In the genomic region with DNA sequence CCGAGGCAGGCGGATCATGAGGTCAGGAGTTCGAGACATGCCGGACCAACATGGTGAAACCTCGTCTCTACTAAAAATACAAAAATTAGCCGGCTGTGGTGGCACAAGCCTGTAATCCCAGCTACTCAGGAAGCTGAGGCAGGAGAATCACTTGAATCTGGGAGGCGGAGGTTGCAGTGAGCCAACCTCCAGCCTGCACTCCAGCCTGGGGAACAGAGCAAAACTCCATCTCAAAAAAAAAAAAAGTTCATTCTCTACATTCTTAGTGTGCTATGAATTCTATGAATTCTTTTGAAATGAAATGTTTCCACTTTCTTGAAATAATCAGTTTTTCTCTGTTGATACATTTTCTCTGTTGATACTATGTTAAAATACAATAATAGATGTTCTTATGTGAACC, we compare ENCODE assay signal across 10 cellular contexts. TPM values are rescaled to one million over a fixed set of nuclear protein-coding genes. Genes with fewer than 3 reads are reported as not detected.
A peak's percentile ranks its signal among the peaks of the same experiment; 100 is the strongest.
DNase-seq lines count a peak whose midpoint lies in the region; FAIRE-seq and TF ChIP-seq lines count a peak whose summit lies in the region.
"Not testable (repeated sequence)": the region's sequence is repeated elsewhere in the genome, so short reads cannot be mapped to it uniquely, and the experiment has no call there.
"Had no signal": no experiment of that assay in that cellular context is flagged by ENCODE, and none has a peak within 500 bp of the region (broad histone marks: within the 10 kb centered on the region; RNA-seq: fewer than 3 reads in every experiment).

No MANE protein-coding gene starts in this region.

- peak overlapping the region; percentile 59 for H3K27ac Mint-ChIP-seq in chondrocyte (ENCODE audit: unreplicated experiment)

- in situ Hi-C loops in brain microvascular endothelial cell (cut with HindIII; ENCODE audit: low pct_ligation_motif_present, low sequenced_read_pairs): not testable (repeated sequence)

- peak; percentile 17 for FAIRE-seq in kidney (lab: Jason Lieb, UNC)

- H3K27ac ChIP-seq in HEK293 (ENCODE audit: extremely low read depth, low read depth, low read length); kidney (ENCODE audit: low read depth in 2 of 2, low read length in 2 of 2); trophoblast cell (ENCODE audit: low read depth, low read length): not testable (repeated sequence)
- peak overlapping the region; percentile 50 for H3K27ac ChIP-seq in SJSA1
- peak overlapping the region; percentile 6 for H3K27ac ChIP-seq in brain microvascular endothelial cell

- not testable (repeated sequence) for H2BK120ac ChIP-seq in trophoblast cell (ENCODE audit: insufficient read depth, low read length, poor library complexity)

- not testable (repeated sequence) for TF ChIP-seq CTCF in HEK293 (tag by site-specific recombination; IDR thresholded peaks at IDR 0.05); brain microvascular endothelial cell (IDR thresholded peaks at IDR 0.05; ENCODE audit: low read depth, low read length, missing control alignments); chondrocyte (IDR thresholded peaks at IDR 0.05); kidney (IDR thresholded peaks at IDR 0.05; ENCODE audit: borderline replicate concordance, extremely low read depth, insufficient read depth)

- CTCF ChIA-PET in HEK293 (lab: Yijun Ruan, JAX): not testable (repeated sequence)

- H2AK5ac ChIP-seq in trophoblast cell (ENCODE audit: low read length): not testable (repeated sequence)

- peaks cover 37% of the 10 kb centered on the region for H3K27me3 Mint-ChIP-seq in chondrocyte (ENCODE audit: low read depth)

- H3K79me2 ChIP-seq in trophoblast cell (ENCODE audit: control insufficient read depth, insufficient read depth, low read length, poor library complexity): not testable (repeated sequence)

- H3K4me3 Mint-ChIP-seq in chondrocyte (ENCODE audit: unreplicated experiment): not testable (repeated sequence)

- not testable (repeated sequence) for H3K79me1 ChIP-seq in trophoblast cell (ENCODE audit: low read length)

- POLR2A ChIA-PET in HEK293 (lab: Yijun Ruan, JAX): not testable (repeated sequence)

- WGBS in trophoblast cell (ENCODE audit: extremely low coverage, insufficient coverage, insufficient read length): no CpG with 5 or more reads among the region's 7 CpGs

- not testable (repeated sequence) for H3K4me1 ChIP-seq in HEK293 (ENCODE audit: control insufficient read depth, insufficient read depth, low read length); SJSA1 (replicated peaks); kidney (ENCODE audit: control insufficient read depth in 1 of 2, insufficient read depth in 1 of 2, low read depth in 1 of 2, low read length in 2 of 2)
- peaks cover 4 to 13% of the 10 kb centered on the region in 2 experiments for H3K4me1 ChIP-seq in trophoblast cell (ENCODE audit: control insufficient read depth in 1 of 2, insufficient read depth in 2 of 2, low read length in 2 of 2)

- intact Hi-C loops in kidney (cut with DNase I): not testable (repeated sequence)

- DNase-seq in SJSA1 (ENCODE audit: low read depth in 1 of 2, low spot score in 2 of 2) (peak in 1 of 2 experiments; percentile 32), brain microvascular endothelial cell (peak; percentile 34), glomerular visceral epithelial cell (ENCODE audit: extremely low spot score) (peak; percentile 36), trophoblast cell (peak in 1 of 2 donors; percentile 46)
- DNase-seq in chondrocyte (ENCODE audit: low spot score); kidney: not testable (repeated sequence)

- not testable (repeated sequence) for H3K14ac ChIP-seq in trophoblast cell (ENCODE audit: low read length)

- not testable (repeated sequence) for H2AFZ ChIP-seq in trophoblast cell (ENCODE audit: insufficient read depth, low read length, poor library complexity)

- peak overlapping the region; percentile 31 for H2BK12ac ChIP-seq in trophoblast cell (ENCODE audit: low read length)

- not testable (repeated sequence) for H3K9me3 ChIP-seq in HEK293 (ENCODE audit: control insufficient read depth, insufficient read depth, low read depth, low read length); SJSA1 (replicated peaks); kidney (ENCODE audit: control insufficient read depth in 1 of 2, low read length in 2 of 2); trophoblast cell (ENCODE audit: insufficient read depth, low read depth, low read length)

- H3K27me3 ChIP-seq in SJSA1 (replicated peaks): not testable (repeated sequence)
- peaks cover 20% of the 10 kb centered on the region for H3K27me3 ChIP-seq in brain microvascular endothelial cell (replicated peaks)
- peaks cover 22% of the 10 kb centered on the region for H3K27me3 ChIP-seq in trophoblast cell (ENCODE audit: insufficient read depth, low read length)

- not testable (repeated sequence) for H4K8ac ChIP-seq in trophoblast cell (ENCODE audit: low read depth, low read length)

- not testable (repeated sequence) for H3K4me2 ChIP-seq in trophoblast cell (ENCODE audit: low read length)

- not testable (repeated sequence) for H3K9ac ChIP-seq in kidney (ENCODE audit: low read length in 2 of 2); trophoblast cell (ENCODE audit: low read length)

- not testable (repeated sequence) for H3K36me3 ChIP-seq in HEK293 (ENCODE audit: control insufficient read depth in 2 of 2, insufficient read depth in 1 of 2, low read length in 2 of 2); SJSA1; brain microvascular endothelial cell (replicated peaks); kidney (ENCODE audit: control insufficient read depth in 1 of 2, insufficient read depth in 2 of 2, low read length in 2 of 2); trophoblast cell (ENCODE audit: control insufficient read depth in 1 of 2, insufficient read depth in 2 of 2, low read length in 2 of 2)

- H3K9me3 Mint-ChIP-seq in chondrocyte (ENCODE audit: low read depth): not testable (repeated sequence)

- H2BK5ac ChIP-seq in trophoblast cell (ENCODE audit: low read depth, low read length, poor library complexity): not testable (repeated sequence)

- peaks cover 20% of the 10 kb centered on the region for H3K4me1 Mint-ChIP-seq in chondrocyte (ENCODE audit: low read depth)

- not testable (repeated sequence) for H3K4ac ChIP-seq in trophoblast cell (ENCODE audit: low read depth, low read length)

- H3K18ac ChIP-seq in trophoblast cell (ENCODE audit: low read length): not testable (repeated sequence)

- not testable (repeated sequence) for H3K4me3 ChIP-seq in HEK293 (ENCODE audit: low read depth, low read length); SJSA1; brain microvascular endothelial cell (ENCODE audit: low read depth, low read length); kidney (ENCODE audit: low read length in 2 of 2); trophoblast cell (ENCODE audit: low read depth, low read length)

- H4K12ac ChIP-seq in trophoblast cell (ENCODE audit: low read depth, low read length): not testable (repeated sequence)

- not testable (repeated sequence) for H4K91ac ChIP-seq in trophoblast cell (ENCODE audit: low read depth, low read length)

- H3K23ac ChIP-seq in trophoblast cell (ENCODE audit: low read length): not testable (repeated sequence)

- not testable (repeated sequence) for H3K36me3 Mint-ChIP-seq in chondrocyte (ENCODE audit: low read depth)

TF ChIP-seq in HEK293, 187 proteins besides CTCF, POLR2A, EP300 and RAD21:
- 0 out of 2 replicates have a peak, but pooled peaks have one; percentile 20 for TF ChIP-seq OSR2 (tag by site-specific recombination; IDR thresholded peaks at IDR 0.05)

RNA-seq across cellular contexts. Expression of gene DSC3, which starts 4.9 kb away (rescaled TPM):
- 13.9 and 20.0 TPM in 2 replicates for total RNA-seq in SJSA1 (2014; rRNA removed; shearing (Covaris generic))
- total RNA-seq in chondrocyte (1.7 to 4.1 TPM (median 3.2 TPM) in 3 replicates), kidney (not detected)
- not detected for polyA plus RNA-seq in kidney (ENCODE audit: insufficient read depth, low read depth, low replicate concordance)
- polyA plus RNA-seq in trophoblast cell (2013): 0.38 and 0.42 TPM in 2 replicates
- total RNA-seq: CD4-positive, alpha-beta T cell; GM23248; HFFc6 had no signal
- polyA plus RNA-seq: GM23248 had no signal
